In genomic region chr13:26186141-26186870, GRCh38 we compare ENCODE assay signal across 8 cellular contexts. TPM values are rescaled to one million over a fixed set of nuclear protein-coding genes. Genes with fewer than 3 reads are reported as not detected.
DNase-seq lines count a peak whose midpoint lies in the region; ATAC-seq and TF ChIP-seq lines count a peak whose summit lies in the region.

No MANE protein-coding gene starts in this region.

- H3K79me2 ChIP-seq in DND-41 (ENCODE audit: insufficient read depth, low read length) = no peaks in the 10 kb centered on the region
- H3K79me2 ChIP-seq in KMS-11 (ENCODE audit: insufficient read depth, low read depth) = no peaks in the 10 kb centered on the region

- H3K36me3 ChIP-seq in DND-41 (ENCODE audit: insufficient read depth, low read length) = no peaks in the 10 kb centered on the region
- no peaks in the 10 kb centered on the region for H3K36me3 ChIP-seq in KMS-11 (ENCODE audit: insufficient read depth)
- no peaks in the 10 kb centered on the region for H3K36me3 ChIP-seq in stomach

- no peak overlapping the region for H2AFZ ChIP-seq in DND-41 (ENCODE audit: low read depth, low read length)
- peak overlapping the region; percentile 93 for H2AFZ ChIP-seq in KMS-11 (ENCODE audit: low read depth)

- TF ChIP-seq CTCF in DND-41 (IDR thresholded peaks at IDR 0.05; ENCODE audit: borderline replicate concordance, extremely low read depth, low read length, poor library complexity, severe bottlenecking) (no peak), KMS-11 (conservative IDR thresholded peaks at IDR 0.05; ENCODE audit: low read depth, low read length) (peak; percentile 41; the same call in 1 of the 2 replicates), foreskin fibroblast (IDR thresholded peaks at IDR 0.05; ENCODE audit: low read depth, low read length) (peak; percentile 12), neural crest cell (conservative IDR thresholded peaks at IDR 0.05) (peak; percentile 74), stomach (IDR thresholded peaks at IDR 0.05) (peak in 5 of 7 experiments; percentile 27 to 77 (median 32))

- peaks cover 3% of the 10 kb centered on the region for H3K36me3 Mint-ChIP-seq in neural crest cell (ENCODE audit: low read depth)

- intact Hi-C loops in stomach (cut with DNase I; ENCODE audit: low total_unique reads) = loop anchor here (5.0 kb wide), 1 partner anchor 511 kb away; no protein-coding TSS in a partner anchor

- H3K9me3 Mint-ChIP-seq in neural crest cell = no peaks in the 10 kb centered on the region

- H3K4me1 ChIP-seq in DND-41 (ENCODE audit: insufficient read depth, low read length) = no peaks in the 10 kb centered on the region
- no peaks in the 10 kb centered on the region for H3K4me1 ChIP-seq in KMS-11 (ENCODE audit: low read depth, poor library complexity, severe bottlenecking)
- H3K4me1 ChIP-seq in stomach = peaks cover 13 to 27% (median 22%) of the 10 kb centered on the region in 4 donors

- H3K9ac ChIP-seq in DND-41 (ENCODE audit: low read depth, low read length) (no peak overlapping the region), KMS-11 (peak overlapping the region; percentile 89)

- H3K27me3 Mint-ChIP-seq in neural crest cell (ENCODE audit: low read depth) = no peaks in the 10 kb centered on the region

- no peaks in the 10 kb centered on the region for H3K9me3 ChIP-seq in DND-41 (ENCODE audit: insufficient read depth, low read length, severe bottlenecking)
- H3K9me3 ChIP-seq in stomach = no peaks in the 10 kb centered on the region

- H3K27ac ChIP-seq in DND-41 (ENCODE audit: low read length) (no peak overlapping the region), KMS-11 (peak overlapping the region; percentile 87), stomach (peak overlapping the region; percentile 78 to 89 (median 87))

- H3K4me3 Mint-ChIP-seq in neural crest cell = peak overlapping the region; percentile 89

- H3K27me3 ChIP-seq in DND-41 (ENCODE audit: insufficient read depth, low read length, poor library complexity) (no peaks in the 10 kb centered on the region), KMS-11 (ENCODE audit: insufficient read depth, low read depth) (no peaks in the 10 kb centered on the region), stomach (no peaks in the 10 kb centered on the region)

- no peak overlapping the region for H3K4me3 ChIP-seq in DND-41 (ENCODE audit: low read depth in 1 of 2, low read length in 2 of 2)
- no peak overlapping the region for H3K4me3 ChIP-seq in KMS-11 (IDR thresholded peaks at IDR 0.05; ENCODE audit: insufficient read depth, low read depth, low read length)
- H3K4me3 ChIP-seq in foreskin fibroblast (ENCODE audit: low read depth in 1 of 2, low read length in 2 of 2) = peak overlapping the region; percentile 53 to 70
- peak overlapping the region; percentile 63 to 85 (median 71) for H3K4me3 ChIP-seq in stomach

- H3K4me2 ChIP-seq in DND-41 (ENCODE audit: insufficient read depth, low read length) (no peak overlapping the region), KMS-11 (peak overlapping the region; percentile 71)

- no peaks in the 10 kb centered on the region for H4K20me1 ChIP-seq in DND-41 (ENCODE audit: insufficient read depth, low read length)
- no peaks in the 10 kb centered on the region for H4K20me1 ChIP-seq in KMS-11 (ENCODE audit: insufficient read depth)

- peaks cover 22% of the 10 kb centered on the region for H3K4me1 Mint-ChIP-seq in neural crest cell

- peak; percentile 13 for DNase-seq in DND-41
- peak; percentile 56 for DNase-seq in SHP77 treated with DMSO at 0.1 percent for 48 hours (lab: John Stamatoyannopoulos, UW)
- DNase-seq in activated gamma-delta T cell treated with anti-CD3 and anti-CD28 coated beads, Interleukin-2, amount 50 U/mL, for 16 hours (ENCODE audit: low read depth) = peak; percentile 73
- peak; percentile 94 to 98 for DNase-seq in foreskin fibroblast
- DNase-seq in neural crest cell (ENCODE audit: low read depth, low spot score) = peak; percentile 76
- peak; percentile 93 for DNase-seq in stomach

- WGBS in stomach, 5 donors = 0 to 1% (median 0%) methylated on average over 53 to 73 of the region's 75 CpGs

- no peak for TF ChIP-seq EP300 in stomach (IDR thresholded peaks at IDR 0.05)

- no peak for TF ChIP-seq POLR2A in stomach (IDR thresholded peaks at IDR 0.05)

- H3K27ac Mint-ChIP-seq in neural crest cell (ENCODE audit: unreplicated experiment) = peak overlapping the region; percentile 65

- peak; percentile 47; the same call in 1 of the 3 replicates for ATAC-seq in DND-41 (ENCODE audit: insufficient read depth, low read depth)
- peak; percentile 81 for ATAC-seq in GM21723 (IDR thresholded peaks at IDR 0.05; ENCODE audit: unreplicated experiment)

RNA-seq across cellular contexts. Expression of gene RNF6, which starts 35.8 kb away (rescaled TPM):
- total RNA-seq in neural crest cell (16.9 and 25.5 TPM in 2 replicates), stomach (10 to 100 TPM in 4 of 5 donors, 1 to 10 TPM in 1; 5.2 to 27.7 (median 25.1) TPM)
- polyA plus RNA-seq in stomach = 10 to 100 TPM in 1 of 3 donors, 1 to 10 TPM in 2; 7.8 to 16.0 (median 9.2) TPM

Comparison
In these comparisons a context has a peak if more than half of its experiments do, and no peak if none do; other contexts are left out.
1. DNase-seq: peak in every context shown above with its lines; median percentile 96 in foreskin fibroblast; 93 in stomach; 76 in neural crest cell; 73 in activated gamma-delta T cell treated with anti-CD3 and anti-CD28 coated beads, Interleukin-2, amount 50 U/mL, for 16 hours; 56 in SHP77 treated with DMSO at 0.1 percent for 48 hours; 13 in DND-41.
2. H3K4me3 ChIP-seq: peak in foreskin fibroblast (2 of 2) and stomach (4 of 4); none in DND-41 (0 of 2) and KMS-11 (single experiment).